Comparison of ENCODE assay signal across 8 cellular contexts in genomic region chr2:168210898-168211570, GRCh38. TPM values are rescaled to one million over a fixed set of nuclear protein-coding genes. Genes with fewer than 3 reads are reported as not detected.
A peak's percentile ranks its signal among the peaks of the same experiment; 100 is the strongest.
DNase-seq lines count a peak whose midpoint lies in the region; ATAC-seq and TF ChIP-seq lines count a peak whose summit lies in the region.

No MANE protein-coding gene starts in this region.

- H3K36me3 ChIP-seq in breast epithelium (no peaks in the 10 kb centered on the region), neuronal stem cell (replicated peaks in 1 of 2; ENCODE audit: control insufficient read depth in 2 of 2, insufficient read depth in 2 of 2, low read length in 2 of 2) (peaks cover 0 to 4% of the 10 kb centered on the region in 2 donors)

- POLR2A ChIA-PET in AG04449 (lab: Yijun Ruan, JAX): no interaction called here

- H3K27me3 ChIP-seq in breast epithelium (no peaks in the 10 kb centered on the region), neuronal stem cell (ENCODE audit: control insufficient read depth in 3 of 3, insufficient read depth in 3 of 3, low read depth in 1 of 3, low read length in 3 of 3) (no peaks in the 10 kb centered on the region)

- H4K91ac ChIP-seq in neuronal stem cell (ENCODE audit: low read depth, low read length, poor library complexity): no peak overlapping the region

- peak overlapping the region in 3 of 6 donors; percentile 51 to 76 (median 74) for H3K27ac Mint-ChIP-seq in naive B cell
- no peak overlapping the region for H3K27ac Mint-ChIP-seq in endothelial cell (ENCODE audit: unreplicated experiment)

- intact Hi-C loops in breast epithelium (cut with DNase I; ENCODE audit: low total_unique reads): no loop called here

- H2BK12ac ChIP-seq in neuronal stem cell (ENCODE audit: low read length): no peak overlapping the region

- H3K9me3 Mint-ChIP-seq in naive B cell (no peaks in the 10 kb centered on the region), endothelial cell (ENCODE audit: unreplicated experiment) (no peaks in the 10 kb centered on the region)

- no peaks in the 10 kb centered on the region for H3K79me1 ChIP-seq in neuronal stem cell (ENCODE audit: low read depth, low read length)

- CTCF ChIA-PET in AG04449 (lab: Yijun Ruan, JAX): interaction anchor here (1.1 kb wide), 1 partner anchor 91 kb away, joined by 3 read pairs; no protein-coding TSS in a partner anchor

- no peak overlapping the region for H3K14ac ChIP-seq in neuronal stem cell (ENCODE audit: low read length)

- H3K4ac ChIP-seq in neuronal stem cell (ENCODE audit: low read length): no peak overlapping the region

- ATAC-seq in GM21619 (IDR thresholded peaks at IDR 0.05; ENCODE audit: unreplicated experiment) (peak; percentile 46), naive B cell (ENCODE audit: low read depth in 2 of 2) (peak; percentile 64 to 79)

- no peak overlapping the region for H2BK120ac ChIP-seq in neuronal stem cell (ENCODE audit: low read depth, low read length)

- H3K4me3 ChIP-seq in AG04449 (ENCODE audit: low read depth, low read length) (no peak overlapping the region), breast epithelium (peak overlapping the region; percentile 17 to 22 (median 19)), neuronal stem cell (ENCODE audit: low read length in 2 of 2) (no peak overlapping the region)

- H2AK5ac ChIP-seq in neuronal stem cell (ENCODE audit: low read depth, low read length): no peak overlapping the region

- H3K4me2 ChIP-seq in neuronal stem cell (ENCODE audit: insufficient read depth, low read length, poor library complexity, severe bottlenecking): no peak overlapping the region

- H3K4me1 ChIP-seq in breast epithelium (no peaks in the 10 kb centered on the region), neuronal stem cell (ENCODE audit: control insufficient read depth in 2 of 2, insufficient read depth in 1 of 2, low read depth in 1 of 2, low read length in 2 of 2) (no peaks in the 10 kb centered on the region)

- no peak overlapping the region for H2AFZ ChIP-seq in neuronal stem cell (ENCODE audit: low read length)

- no peak overlapping the region for H2BK5ac ChIP-seq in neuronal stem cell (ENCODE audit: low read length)

- no peaks in the 10 kb centered on the region for H3K9me3 ChIP-seq in breast epithelium
- peaks cover 0 to 8% of the 10 kb centered on the region in 2 donors for H3K9me3 ChIP-seq in neuronal stem cell (replicated peaks in 1 of 2; ENCODE audit: control insufficient read depth in 2 of 2, insufficient read depth in 1 of 2, low read depth in 1 of 2, low read length in 2 of 2)

- peak overlapping the region; percentile 16 to 72 for H3K27ac ChIP-seq in breast epithelium
- H3K27ac ChIP-seq in neuronal stem cell (replicated peaks; ENCODE audit: low read length): no peak overlapping the region

- TF ChIP-seq CTCF in AG04449 (IDR thresholded peaks at IDR 0.05; ENCODE audit: insufficient read depth, low read length, missing control alignments): no peak
- no peak for TF ChIP-seq CTCF in breast epithelium (IDR thresholded peaks at IDR 0.05)
- no peak for TF ChIP-seq CTCF in endothelial cell (IDR thresholded peaks at IDR 0.05; ENCODE audit: unreplicated experiment)

- H3K27me3 Mint-ChIP-seq in naive B cell: no peaks in the 10 kb centered on the region
- H3K27me3 Mint-ChIP-seq in endothelial cell (ENCODE audit: unreplicated experiment): no peaks in the 10 kb centered on the region

- H3K18ac ChIP-seq in neuronal stem cell (ENCODE audit: low read length): no peak overlapping the region

- DNase-seq in AG04449 (ENCODE audit: low read depth, low spot score) (peak; percentile 71), NCI-H226 (peak; percentile 91), breast epithelium (ENCODE audit: low spot score in 2 of 2) (no peak), naive B cell (no peak), endothelial cell (ENCODE audit: low spot score) (no peak), neuronal stem cell (ENCODE audit: low spot score) (no peak)
- DNase-seq in stimulated activated CD4-positive, alpha-beta T cell treated with anti-CD3 and anti-CD28 coated beads, Interleukin-12 subunit alpha, Interleukin-12 subunit beta, amount 100 ng/mL, for 4 hours: no peak

- no peak overlapping the region for H3K9ac ChIP-seq in neuronal stem cell (ENCODE audit: low read depth, low read length, poor library complexity)

- H2BK15ac ChIP-seq in neuronal stem cell (ENCODE audit: low read length): no peak overlapping the region

- H3K4me3 Mint-ChIP-seq in naive B cell: peak overlapping the region in 7 of 8 donors; percentile 15 to 83 (median 51)
- no peak overlapping the region for H3K4me3 Mint-ChIP-seq in endothelial cell (ENCODE audit: unreplicated experiment)

- H3K36me3 Mint-ChIP-seq in naive B cell: no peaks in the 10 kb centered on the region
- no peaks in the 10 kb centered on the region for H3K36me3 Mint-ChIP-seq in endothelial cell (ENCODE audit: low read depth, unreplicated experiment)

- no CpG with 5 or more reads among the region's 3 CpGs for WGBS in neuronal stem cell (ENCODE audit: extremely low coverage in 2 of 2, insufficient read length in 2 of 2, insufficient replicate concordance in 1 of 2), 2 donors

- H3K23ac ChIP-seq in neuronal stem cell (ENCODE audit: low read depth, low read length, poor library complexity): no peak overlapping the region

- H4K8ac ChIP-seq in neuronal stem cell (ENCODE audit: low read depth, low read length): no peak overlapping the region

- H3K4me1 Mint-ChIP-seq in naive B cell: peaks cover 12 to 41% (median 37%) of the 10 kb centered on the region in 3 donors
- H3K4me1 Mint-ChIP-seq in endothelial cell (ENCODE audit: unreplicated experiment): peaks cover 26% of the 10 kb centered on the region

- TF ChIP-seq POLR2A in breast epithelium (IDR thresholded peaks at IDR 0.05): no peak

RNA-seq across cellular contexts. Expression of gene STK39, which starts 36.4 kb away (rescaled TPM):
- total RNA-seq in breast epithelium: 10 to 100 TPM; 16.4 to 22.9 (median 19.2) TPM
- polyA plus RNA-seq in naive B cell (ENCODE audit: low read depth in 6 of 6): 1 to 10 TPM; 1.3 to 2.9 (median 1.5) TPM
- 14.3 TPM for total RNA-seq in endothelial cell (ENCODE audit: unreplicated experiment)
- polyA plus RNA-seq in neuronal stem cell (2013, experiment 1 of 2): 13.6 TPM
- 13.1 TPM for polyA plus RNA-seq in neuronal stem cell (2013, experiment 2 of 2)

Comparison
In these comparisons a context has a peak if more than half of its experiments do, and no peak if none do; other contexts are left out.
1. DNase-seq: peak in AG04449 (single experiment) and NCI-H226 (single experiment); none in breast epithelium (0 of 2), naive B cell (single experiment), endothelial cell (single experiment), stimulated activated CD4-positive, alpha-beta T cell treated with anti-CD3 and anti-CD28 coated beads, Interleukin-12 subunit alpha, Interleukin-12 subunit beta, amount 100 ng/mL, for 4 hours (single experiment) and neuronal stem cell (single experiment).
2. H3K4me3 ChIP-seq: peak in breast epithelium (3 of 3); none in AG04449 (single experiment) and neuronal stem cell (0 of 2).